ENCODE assay signal across 8 cellular contexts in genomic region chr19:51108066-51108804, GRCh38. TPM values are rescaled to one million over a fixed set of nuclear protein-coding genes. Genes with fewer than 3 reads are reported as not detected.
A peak's percentile ranks its signal among the peaks of the same experiment; 100 is the strongest.
DNase-seq lines count a peak whose midpoint lies in the region; ATAC-seq and TF ChIP-seq lines count a peak whose summit lies in the region.

Gene CTU1, minus strand, starts transcription at chr19:51108409. Its CDS starts 3,840 bp downstream, at chr19:51104569.

- H3K36me3 ChIP-seq in duodenal mucosa (ENCODE audit: control insufficient read depth in 1 of 2, insufficient read depth in 2 of 2, low read length in 2 of 2): peaks cover 5 to 13% of the 10 kb centered on the region in 2 donors
- peaks cover 0 to 11% (median 0%) of the 10 kb centered on the region in 4 donors for H3K36me3 ChIP-seq in right lobe of liver

- H3K36me3 Mint-ChIP-seq in CD14-positive monocyte: peaks cover 21 to 24% of the 10 kb centered on the region in 2 donors
- peaks cover 30% of the 10 kb centered on the region for H3K36me3 Mint-ChIP-seq in activated CD4-positive, alpha-beta memory T cell treated with anti-CD3 and anti-CD28 coated beads, Interleukin-2, amount 10 ng/mL, durations not matched to agents 7 days and 5 days (ENCODE audit: low read depth)

- peak; percentile 33 for TF ChIP-seq POLR2A in right lobe of liver (IDR thresholded peaks at IDR 0.05)

- H3K4me1 ChIP-seq in duodenal mucosa (ENCODE audit: control insufficient read depth in 1 of 2, insufficient read depth in 2 of 2, low read length in 2 of 2) (peaks cover 5 to 12% of the 10 kb centered on the region in 2 donors), right lobe of liver (peaks cover 0 to 12% (median 6%) of the 10 kb centered on the region in 4 donors)

- ATAC-seq in GM19397 (IDR thresholded peaks at IDR 0.05; ENCODE audit: unreplicated experiment) (peak; percentile 95), HG03571 (IDR thresholded peaks at IDR 0.05; ENCODE audit: unreplicated experiment) (peak; percentile 91), right lobe of liver (peak; percentile 98 to 99 (median 98))

- H3K9ac ChIP-seq in duodenal mucosa (ENCODE audit: low read depth in 1 of 2, low read length in 2 of 2): peak within 1 kb of the TSS; percentile 81 to 85

- TF ChIP-seq CTCF in CD14-positive monocyte (IDR thresholded peaks at IDR 0.05) (no peak), right lobe of liver (IDR thresholded peaks at IDR 0.05) (peak in 1 of 4 donors; percentile 31)

- peaks cover 0 to 2% of the 10 kb centered on the region in 2 donors for H3K27me3 ChIP-seq in duodenal mucosa (ENCODE audit: control insufficient read depth in 1 of 2, insufficient read depth in 2 of 2, low read length in 2 of 2)
- H3K27me3 ChIP-seq in right lobe of liver: no peaks in the 10 kb centered on the region

- H3K9me3 ChIP-seq in duodenal mucosa (ENCODE audit: control insufficient read depth in 1 of 2, low read length in 2 of 2) (no peaks in the 10 kb centered on the region), right lobe of liver (no peaks in the 10 kb centered on the region)

- H3K27ac ChIP-seq in duodenal mucosa (ENCODE audit: low read depth, low read length) (no peak within 1 kb of the TSS), right lobe of liver (peak within 1 kb of the TSS in 2 of 3 donors; percentile 11 to 32)

- H3K27me3 Mint-ChIP-seq in CD14-positive monocyte (ENCODE audit: low read depth in 3 of 3): peaks cover 2 to 6% (median 2%) of the 10 kb centered on the region in 3 donors
- peaks cover 2% of the 10 kb centered on the region for H3K27me3 Mint-ChIP-seq in activated CD4-positive, alpha-beta memory T cell treated with anti-CD3 and anti-CD28 coated beads, Interleukin-2, amount 10 ng/mL, durations not matched to agents 7 days and 5 days

- peak within 1 kb of the TSS; percentile 94 to 99 for H3K4me3 Mint-ChIP-seq in CD14-positive monocyte
- H3K4me3 Mint-ChIP-seq in activated CD4-positive, alpha-beta memory T cell treated with anti-CD3 and anti-CD28 coated beads, Interleukin-2, amount 10 ng/mL, durations not matched to agents 7 days and 5 days: peak within 1 kb of the TSS; percentile 85

- 0% methylated on average over 26 of the region's 43 CpGs for WGBS in right lobe of liver (ENCODE audit: insufficient coverage, low coverage, low lambda C conversion rate, missing lambda C conversion rate)

- H3K9me3 Mint-ChIP-seq in CD14-positive monocyte: peaks cover 0 to 1% (median 0%) of the 10 kb centered on the region in 7 donors
- H3K9me3 Mint-ChIP-seq in activated CD4-positive, alpha-beta memory T cell treated with anti-CD3 and anti-CD28 coated beads, Interleukin-2, amount 10 ng/mL, durations not matched to agents 7 days and 5 days: no peaks in the 10 kb centered on the region

- DNase-seq in CD14-positive monocyte (ENCODE audit: low spot score): peak; percentile 100
- DNase-seq in NCI-H82 (lab: John Stamatoyannopoulos, UW): peak; percentile 99
- DNase-seq in activated CD4-positive, alpha-beta memory T cell treated with anti-CD3 and anti-CD28 coated beads, Interleukin-2, amount 10 ng/mL, durations not matched to agents 7 days and 5 days: peak; percentile 99
- peak; percentile 97 to 99 (median 99) for DNase-seq in right lobe of liver
- DNase-seq in stimulated activated CD4-positive, alpha-beta T cell treated with anti-CD3 and anti-CD28 coated beads, Interleukin-4, amount 100 ng/mL, for 4 hours: peak; percentile 95 to 99

- intact Hi-C loops in CD14-positive monocyte (cut with micrococcal nuclease): loop anchor here (5.0 to 10.0 kb wide), 2 partner anchors 39 to 487 kb away; no protein-coding TSS in a partner anchor
- intact Hi-C loops in right lobe of liver (cut with DNase I): loop anchor here in 1 of 2 donors (5.0 kb wide), 1 partner anchor 484 kb away; no protein-coding TSS in a partner anchor

- CTCF ChIA-PET in activated CD4-positive, alpha-beta memory T cell treated with anti-CD3 and anti-CD28 coated beads, Interleukin-2, amount 10 ng/mL, durations not matched to agents 7 days and 5 days (lab: Charles Lee): interaction anchor here (0.6 to 1.5 kb wide), 4 partner anchors 12 to 269 kb away, joined by 3 to 4 read pairs (median 4); no protein-coding TSS in a partner anchor

- peak within 1 kb of the TSS; percentile 91 to 99 (median 98) for H3K27ac Mint-ChIP-seq in CD14-positive monocyte
- H3K27ac Mint-ChIP-seq in activated CD4-positive, alpha-beta memory T cell treated with anti-CD3 and anti-CD28 coated beads, Interleukin-2, amount 10 ng/mL, durations not matched to agents 7 days and 5 days: peak within 1 kb of the TSS; percentile 73

- H3K4me1 Mint-ChIP-seq in CD14-positive monocyte: peaks cover 38% of the 10 kb centered on the region
- peaks cover 39% of the 10 kb centered on the region for H3K4me1 Mint-ChIP-seq in activated CD4-positive, alpha-beta memory T cell treated with anti-CD3 and anti-CD28 coated beads, Interleukin-2, amount 10 ng/mL, durations not matched to agents 7 days and 5 days

- POLR2A ChIA-PET in activated CD4-positive, alpha-beta memory T cell treated with anti-CD3 and anti-CD28 coated beads, Interleukin-2, amount 10 ng/mL, durations not matched to agents 7 days and 5 days (lab: Charles Lee): no interaction called here

- peak within 1 kb of the TSS; percentile 96 to 97 for H3K4me3 ChIP-seq in duodenal mucosa (ENCODE audit: low read depth in 1 of 2, low read length in 2 of 2)
- peak within 1 kb of the TSS; percentile 71 to 94 (median 73) for H3K4me3 ChIP-seq in right lobe of liver

RNA-seq across cellular contexts. Expression of gene CTU1, which starts in this region (rescaled TPM):
- 1 to 10 TPM in 1 of 2 donors, under 1 TPM in 1; 0.75 to 3.0 TPM for polyA plus RNA-seq in CD14-positive monocyte
- 1 to 10 TPM; 9.0 to 9.4 TPM for total RNA-seq in activated CD4-positive, alpha-beta memory T cell treated with anti-CD3 and anti-CD28 coated beads, Interleukin-2, amount 10 ng/mL, durations not matched to agents 7 days and 5 days
- 1 to 10 TPM; 3.3 to 6.4 (median 3.9) TPM for total RNA-seq in right lobe of liver
